Comparison of ENCODE assay signal across 17 cellular contexts in the genomic region with DNA sequence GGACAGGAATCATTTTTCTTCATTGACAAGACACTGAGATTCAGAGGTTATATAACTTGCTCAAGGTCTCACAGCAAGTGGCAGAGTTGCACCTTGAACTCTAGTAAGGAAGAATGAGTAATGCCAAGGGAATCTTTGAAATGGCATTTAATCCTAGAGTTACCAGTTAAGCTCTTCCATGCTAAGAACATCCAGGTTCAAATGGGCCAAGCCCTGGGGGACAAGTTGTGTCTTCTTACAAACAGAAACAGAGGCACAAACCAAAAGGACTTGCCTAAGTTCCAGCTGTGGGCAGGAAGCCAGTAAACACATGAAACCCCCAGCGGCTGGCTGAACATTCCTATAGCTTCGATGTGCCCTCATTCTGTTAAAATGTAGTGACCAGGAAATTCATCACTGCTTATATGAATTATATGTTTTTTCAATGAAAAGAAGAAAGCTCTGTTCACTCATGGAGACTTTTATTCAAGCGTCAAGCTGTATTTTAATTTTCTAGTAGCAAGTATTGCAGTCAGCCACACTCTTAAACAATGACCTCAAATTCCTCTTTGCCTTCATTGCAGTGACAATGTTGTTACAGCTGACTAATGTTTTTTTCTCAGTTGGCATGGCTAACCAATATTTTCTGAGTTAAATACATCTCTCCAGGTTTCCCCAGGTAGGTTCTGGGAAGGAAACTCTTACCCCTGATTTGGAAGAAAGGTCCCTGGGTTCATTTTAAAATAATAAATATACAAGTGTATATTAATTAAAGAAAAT.
A peak's percentile ranks its signal among the peaks of the same experiment; 100 is the strongest.
DNase-seq lines count a peak whose midpoint lies in the region; ATAC-seq and TF ChIP-seq lines count a peak whose summit lies in the region.
"Had no signal": no experiment of that assay in that cellular context is flagged by ENCODE, and none has a peak within 500 bp of the region (broad histone marks: within the 10 kb centered on the region; RNA-seq: fewer than 3 reads in every experiment).

No MANE protein-coding gene starts in this region.

- H3K27me3 Mint-ChIP-seq in Caco-2 (ENCODE audit: insufficient read depth, unreplicated experiment) = no peaks in the 10 kb centered on the region
- no peaks in the 10 kb centered on the region for H3K27me3 Mint-ChIP-seq in osteocyte (ENCODE audit: unreplicated experiment)
- no peaks in the 10 kb centered on the region for H3K27me3 Mint-ChIP-seq in activated CD4-positive, alpha-beta memory T cell treated with anti-CD3 and anti-CD28 coated beads, Interleukin-2, amount 10 ng/mL, durations not matched to agents 7 days and 5 days
- H3K27me3 Mint-ChIP-seq: effector memory CD8-positive, alpha-beta T cell; stimulated activated naive CD8-positive, alpha-beta T cell treated with anti-CD3 and anti-CD28 coated beads, Interleukin-15, amount 100 ng/mL, for 72 hours had no signal

- H3K9me3 ChIP-seq in Caco-2 (no peaks in the 10 kb centered on the region), esophagus squamous epithelium (no peaks in the 10 kb centered on the region)
- H3K9me3 ChIP-seq: gastroesophageal sphincter had no signal

- H3K9me3 Mint-ChIP-seq in Caco-2 (ENCODE audit: unreplicated experiment) (no peaks in the 10 kb centered on the region), osteocyte (ENCODE audit: unreplicated experiment) (no peaks in the 10 kb centered on the region)
- peaks cover 4% of the 10 kb centered on the region for H3K9me3 Mint-ChIP-seq in activated CD4-positive, alpha-beta memory T cell treated with anti-CD3 and anti-CD28 coated beads, Interleukin-2, amount 10 ng/mL, durations not matched to agents 7 days and 5 days

- 45 to 47% methylated on average over 3 of the region's 3 CpGs for whole genome bisulfite sequencing in esophagus squamous epithelium, 2 donors

- H3K36me3 Mint-ChIP-seq in Caco-2 (ENCODE audit: insufficient read depth, unreplicated experiment) (peaks cover 5% of the 10 kb centered on the region), osteocyte (ENCODE audit: unreplicated experiment) (no peaks in the 10 kb centered on the region)
- no peaks in the 10 kb centered on the region for H3K36me3 Mint-ChIP-seq in activated CD4-positive, alpha-beta memory T cell treated with anti-CD3 and anti-CD28 coated beads, Interleukin-2, amount 10 ng/mL, durations not matched to agents 7 days and 5 days (ENCODE audit: low read depth)

- CTCF ChIA-PET in Caco-2 (lab: Charles Lee) = interaction anchor here (1.3 kb wide), 1 partner anchor 23 kb away, joined by 4 read pairs; no protein-coding TSS in a partner anchor
- CTCF ChIA-PET in RWPE1 (lab: Yijun Ruan, JAX) = interaction anchor here (0.6 to 0.9 kb wide), 2 partner anchors 808 to 809 kb away, joined by 3 to 6 read pairs; no protein-coding TSS in a partner anchor
- CTCF ChIA-PET in activated CD4-positive, alpha-beta memory T cell treated with anti-CD3 and anti-CD28 coated beads, Interleukin-2, amount 10 ng/mL, durations not matched to agents 7 days and 5 days (lab: Charles Lee) = no interaction called here

- ATAC-seq in HG02840 (IDR thresholded peaks at IDR 0.05; ENCODE audit: low FRiP score, unreplicated experiment) (no peak), GM18870 (IDR thresholded peaks at IDR 0.05; ENCODE audit: unreplicated experiment) (no peak)
- ATAC-seq: effector memory CD8-positive, alpha-beta T cell; gastroesophageal sphincter; stimulated activated naive CD8-positive, alpha-beta T cell treated with anti-CD3 and anti-CD28 coated beads, Interleukin-15, amount 100 ng/mL, for 72 hours had no signal

- H3K4me1 ChIP-seq in Caco-2 (peaks cover 44% of the 10 kb centered on the region), esophagus squamous epithelium (peaks cover 5 to 41% (median 15%) of the 10 kb centered on the region in 3 donors)
- H3K4me1 ChIP-seq: gastroesophageal sphincter, spleen had no signal

- H3K27me3 ChIP-seq in Caco-2 (replicated peaks; ENCODE audit: control insufficient read depth, insufficient read depth, low read length) (no peaks in the 10 kb centered on the region), esophagus squamous epithelium (no peaks in the 10 kb centered on the region)
- H3K27me3 ChIP-seq: gastroesophageal sphincter, spleen had no signal

- H3K27ac Mint-ChIP-seq in Caco-2 (ENCODE audit: unreplicated experiment) (peak overlapping the region; percentile 24), osteocyte (ENCODE audit: unreplicated experiment) (peak overlapping the region; percentile 87)
- no peak overlapping the region for H3K27ac Mint-ChIP-seq in activated CD4-positive, alpha-beta memory T cell treated with anti-CD3 and anti-CD28 coated beads, Interleukin-2, amount 10 ng/mL, durations not matched to agents 7 days and 5 days
- H3K27ac Mint-ChIP-seq: effector memory CD8-positive, alpha-beta T cell; stimulated activated naive CD8-positive, alpha-beta T cell treated with anti-CD3 and anti-CD28 coated beads, Interleukin-15, amount 100 ng/mL, for 72 hours had no signal

- H3K27ac ChIP-seq in RWPE1 (no peak overlapping the region), esophagus squamous epithelium (peak overlapping the region in 3 of 4 donors; percentile 59 to 79 (median 78))
- H3K27ac ChIP-seq: gastroesophageal sphincter, spleen had no signal

- no peak for TF ChIP-seq POLR2A in esophagus squamous epithelium (IDR thresholded peaks at IDR 0.05)

- no peak for DNase-seq in Caco-2
- peak; percentile 66 for DNase-seq in RWPE1 (ENCODE audit: low spot score)
- DNase-seq in esophagus squamous epithelium (lab: John Stamatoyannopoulos, UW) = no peak
- peak; percentile 91 for DNase-seq in osteocyte (ENCODE audit: extremely low spot score, unreplicated experiment)
- DNase-seq in DMS153 (lab: John Stamatoyannopoulos, UW) = no peak
- no peak for DNase-seq in activated CD4-positive, alpha-beta memory T cell treated with anti-CD3 and anti-CD28 coated beads, Interleukin-2, amount 10 ng/mL, durations not matched to agents 7 days and 5 days
- DNase-seq: activated naive CD4-positive, alpha-beta T cell treated with Interleukin-2 at 50 U/mL for 16 hours; effector memory CD8-positive, alpha-beta T cell; GF-D8; NCI-H1930; NCI-H524; OCI-M1; spleen; stimulated activated naive CD8-positive, alpha-beta T cell treated with anti-CD3 and anti-CD28 coated beads, Interleukin-15, amount 100 ng/mL, for 72 hours had no signal

- H3K4me1 Mint-ChIP-seq in Caco-2 (ENCODE audit: low read depth, unreplicated experiment) (peaks cover 47% of the 10 kb centered on the region), osteocyte (ENCODE audit: unreplicated experiment) (peaks cover 58% of the 10 kb centered on the region)
- H3K4me1 Mint-ChIP-seq in activated CD4-positive, alpha-beta memory T cell treated with anti-CD3 and anti-CD28 coated beads, Interleukin-2, amount 10 ng/mL, durations not matched to agents 7 days and 5 days = no peaks in the 10 kb centered on the region
- H3K4me1 Mint-ChIP-seq: stimulated activated naive CD8-positive, alpha-beta T cell treated with anti-CD3 and anti-CD28 coated beads, Interleukin-15, amount 100 ng/mL, for 72 hours had no signal

- H3K4me3 Mint-ChIP-seq in Caco-2 (ENCODE audit: unreplicated experiment) (no peak overlapping the region), osteocyte (ENCODE audit: unreplicated experiment) (no peak overlapping the region)
- H3K4me3 Mint-ChIP-seq in activated CD4-positive, alpha-beta memory T cell treated with anti-CD3 and anti-CD28 coated beads, Interleukin-2, amount 10 ng/mL, durations not matched to agents 7 days and 5 days = no peak overlapping the region
- H3K4me3 Mint-ChIP-seq: effector memory CD8-positive, alpha-beta T cell; stimulated activated naive CD8-positive, alpha-beta T cell treated with anti-CD3 and anti-CD28 coated beads, Interleukin-15, amount 100 ng/mL, for 72 hours had no signal

- no peaks in the 10 kb centered on the region for H3K36me3 ChIP-seq in Caco-2 (ENCODE audit: control insufficient read depth, insufficient read depth, low read length)
- no peaks in the 10 kb centered on the region for H3K36me3 ChIP-seq in esophagus squamous epithelium
- H3K36me3 ChIP-seq: gastroesophageal sphincter, spleen had no signal

- H3K4me3 ChIP-seq in Caco-2 (ENCODE audit: low read depth, low read length) (no peak overlapping the region), esophagus squamous epithelium (no peak overlapping the region)
- H3K4me3 ChIP-seq: gastroesophageal sphincter, spleen had no signal

- POLR2A ChIA-PET in Caco-2 (lab: Charles Lee) = no interaction called here
- POLR2A ChIA-PET in RWPE1 (lab: Yijun Ruan, JAX; ENCODE audit: low non-redundant PET) = no interaction called here
- POLR2A ChIA-PET in activated CD4-positive, alpha-beta memory T cell treated with anti-CD3 and anti-CD28 coated beads, Interleukin-2, amount 10 ng/mL, durations not matched to agents 7 days and 5 days (lab: Charles Lee) = no interaction called here

- intact Hi-C loops in Caco-2 (cut with micrococcal nuclease; ENCODE audit: unreplicated experiment) (no loop called here), esophagus squamous epithelium (cut with DNase I) (no loop called here)

- BruUV-seq in Caco-2 (replicated peaks; lab: Mats Ljungman, UMichigan) = no TSS peak

- TF ChIP-seq CTCF in Caco-2 (IDR thresholded peaks at IDR 0.05; ENCODE audit: insufficient read depth in 1 of 2, low read depth in 1 of 2, low read length in 1 of 2, severe bottlenecking in 1 of 2, unreplicated experiment in 1 of 2) = no peak
- TF ChIP-seq CTCF in RWPE1 (conservative IDR thresholded peaks at IDR 0.05; ENCODE audit: low read depth) = no peak
- TF ChIP-seq CTCF in esophagus squamous epithelium (IDR thresholded peaks at IDR 0.05) = no peak
- TF ChIP-seq CTCF in osteocyte (IDR thresholded peaks at IDR 0.05) = no peak

Comparison
In these comparisons a context has a peak if more than half of its experiments do, and no peak if none do; other contexts are left out.
1. DNase-seq: peak in RWPE1 (single experiment) and osteocyte (single experiment); none in Caco-2 (0 of 2), esophagus squamous epithelium (single experiment), DMS153 (single experiment) and activated CD4-positive, alpha-beta memory T cell treated with anti-CD3 and anti-CD28 coated beads, Interleukin-2, amount 10 ng/mL, durations not matched to agents 7 days and 5 days (single experiment).